In genomic region chr6:30219244-30219643, GRCh38 we compare ENCODE assay signal across 1 cellular context.
TF ChIP-seq lines count a peak whose summit lies in the region.

No MANE protein-coding gene starts in this region.

TF ChIP-seq in HepG2, 621 proteins besides CTCF, POLR2A, EP300 and RAD21 (continued from another document and continues in another):
- TF ChIP-seq SMAD1 (CRISPR knock-in tag; IDR thresholded peaks at IDR 0.05; ENCODE audit: borderline replicate concordance, low read depth) (no peak), GLMP (CRISPR knock-in tag; IDR thresholded peaks at IDR 0.05; ENCODE audit: borderline replicate concordance) (no peak), SP4 (CRISPR knock-in tag; IDR thresholded peaks at IDR 0.05) (peak; percentile 60; the same call in 1 of the 2 replicates), MIXL1 (CRISPR knock-in tag; IDR thresholded peaks at IDR 0.05) (peak; percentile 85), ZNF280B (CRISPR knock-in tag; IDR thresholded peaks at IDR 0.05; ENCODE audit: borderline replicate concordance) (no peak), CREM (IDR thresholded peaks at IDR 0.05) (no peak), CREM (CRISPR knock-in tag; IDR thresholded peaks at IDR 0.05) (no peak), ZNF234 (CRISPR knock-in tag; conservative IDR thresholded peaks at IDR 0.05) (no peak), ZNF44 (CRISPR knock-in tag; IDR thresholded peaks at IDR 0.05) (peak; percentile 75; the same call in 1 of the 2 replicates), ZNF691 (CRISPR knock-in tag; IDR thresholded peaks at IDR 0.05; ENCODE audit: borderline replicate concordance, low read depth) (no peak), FLYWCH1 (CRISPR knock-in tag; IDR thresholded peaks at IDR 0.05) (no peak), MED1 (CRISPR knock-in tag; IDR thresholded peaks at IDR 0.05) (no peak), ZNF562 (CRISPR knock-in tag; IDR thresholded peaks at IDR 0.05; ENCODE audit: borderline replicate concordance) (no peak), BCL3 (CRISPR knock-in tag; IDR thresholded peaks at IDR 0.05) (no peak), TEAD3 (CRISPR knock-in tag; optimal IDR thresholded peaks at IDR 0.05; ENCODE audit: borderline replicate concordance) (peak; percentile 49), SCMH1 (CRISPR knock-in tag; IDR thresholded peaks at IDR 0.05; ENCODE audit: borderline replicate concordance) (no peak), SOX13 (IDR thresholded peaks at IDR 0.05) (no peak), SOX13 (CRISPR knock-in tag; conservative IDR thresholded peaks at IDR 0.05 in 1 of 2, IDR thresholded peaks at IDR 0.05 in 1 of 2) (0 out of 4 replicates have a peak, but pooled peaks of 1 of the 2 experiments have one; percentile 15), ZNF841 (CRISPR knock-in tag; IDR thresholded peaks at IDR 0.05; ENCODE audit: borderline replicate concordance) (no peak), ZFAT (CRISPR knock-in tag; conservative IDR thresholded peaks at IDR 0.05) (no peak), UBTF (CRISPR knock-in tag; IDR thresholded peaks at IDR 0.05) (no peak), PATZ1 (CRISPR knock-in tag; IDR thresholded peaks at IDR 0.05) (no peak), SMC3 (IDR thresholded peaks at IDR 0.05; ENCODE audit: low read length) (peak; percentile 87), KLF6 (CRISPR knock-in tag; IDR thresholded peaks at IDR 0.05) (no peak), YEATS2 (CRISPR knock-in tag; IDR thresholded peaks at IDR 0.05; ENCODE audit: borderline replicate concordance) (peak; percentile 46; the same call in 1 of the 2 replicates), IRF2 (CRISPR knock-in tag; IDR thresholded peaks at IDR 0.05) (peak; percentile 79; the same call in 1 of the 2 replicates), ZNF468 (CRISPR knock-in tag; IDR thresholded peaks at IDR 0.05) (no peak), KDM3A (CRISPR knock-in tag; IDR thresholded peaks at IDR 0.05; ENCODE audit: low read depth) (0 out of 2 replicates have a peak, but pooled peaks have one; percentile 56), RXRB (CRISPR knock-in tag; IDR thresholded peaks at IDR 0.05; ENCODE audit: borderline replicate concordance) (peak; percentile 21; the same call in 1 of the 2 replicates), ZNF709 (CRISPR knock-in tag; IDR thresholded peaks at IDR 0.05) (no peak), ARID5B (CRISPR knock-in tag; IDR thresholded peaks at IDR 0.05) (no peak; the same call in 1 of the 2 replicates), STAG1 (CRISPR knock-in tag; IDR thresholded peaks at IDR 0.05) (peak; percentile 83), GRHL1 (CRISPR knock-in tag; conservative IDR thresholded peaks at IDR 0.05) (no peak), HCFC1 (IDR thresholded peaks at IDR 0.05; ENCODE audit: low read depth, low read length) (no peak), REXO4 (CRISPR knock-in tag; IDR thresholded peaks at IDR 0.05; ENCODE audit: borderline replicate concordance) (no peak), MZF1 (CRISPR knock-in tag; IDR thresholded peaks at IDR 0.05; ENCODE audit: borderline replicate concordance) (no peak), MAFF (IDR thresholded peaks at IDR 0.05; ENCODE audit: low read depth, low read length) (no peak), ZBTB10 (CRISPR knock-in tag; IDR thresholded peaks at IDR 0.05; ENCODE audit: borderline replicate concordance) (no peak), GMEB1 (CRISPR knock-in tag; IDR thresholded peaks at IDR 0.05; ENCODE audit: borderline replicate concordance) (peak; percentile 31; the same call in 1 of the 2 replicates), ZNF432 (CRISPR knock-in tag; IDR thresholded peaks at IDR 0.05; ENCODE audit: borderline replicate concordance) (no peak), ZNF652 (CRISPR knock-in tag; IDR thresholded peaks at IDR 0.05; ENCODE audit: borderline replicate concordance, low read depth) (no peak), ELF1 (CRISPR knock-in tag; IDR thresholded peaks at IDR 0.05) (peak; percentile 87), TSC22D2 (CRISPR knock-in tag; IDR thresholded peaks at IDR 0.05; ENCODE audit: borderline replicate concordance) (peak; percentile 72; the same call in 1 of the 2 replicates), NFIB (CRISPR knock-in tag; IDR thresholded peaks at IDR 0.05; ENCODE audit: borderline replicate concordance) (no peak), RCOR2 (CRISPR knock-in tag; IDR thresholded peaks at IDR 0.05) (no peak)
